ENCODE assay signal across 1 cellular context in the genomic region with DNA sequence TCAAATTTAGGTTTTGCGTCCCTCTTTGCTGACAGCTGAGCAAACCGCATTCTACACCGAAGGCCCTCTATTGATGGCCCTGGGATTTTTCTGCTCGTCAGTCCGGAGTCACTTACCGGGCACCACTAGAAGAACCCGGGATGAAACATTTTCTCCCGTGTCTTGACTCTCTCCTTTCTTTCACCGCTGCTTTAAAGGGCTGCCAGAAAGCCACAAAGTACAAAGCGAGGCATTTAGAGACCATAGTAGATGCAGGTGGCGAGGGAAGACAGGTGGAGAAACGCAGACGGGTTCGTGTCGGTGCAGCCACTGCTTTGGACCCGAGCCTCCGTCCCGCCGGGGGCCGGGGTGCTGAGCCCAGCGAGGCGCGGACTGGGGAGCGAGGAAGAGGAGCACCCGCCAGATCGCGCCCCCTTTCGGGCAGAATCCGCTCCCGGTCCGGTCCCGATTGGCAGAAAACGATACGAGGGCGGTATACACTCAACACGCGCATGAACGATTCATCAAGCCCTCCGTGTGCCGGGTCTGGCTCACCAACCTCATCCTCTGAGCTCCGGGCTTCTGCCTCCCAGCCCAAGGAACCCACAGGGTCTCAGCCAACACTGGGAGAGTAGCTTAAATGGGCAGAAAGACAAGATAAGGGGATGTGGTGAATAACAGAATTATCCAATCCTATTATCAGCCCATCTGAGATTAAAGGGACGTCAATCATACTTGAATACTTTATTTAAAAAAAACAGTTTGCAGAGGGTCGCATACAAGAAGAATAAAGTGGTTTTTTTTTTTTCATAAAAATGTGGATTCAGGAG.
TF ChIP-seq lines count a peak whose summit lies in the region.

No MANE protein-coding gene starts in this region.

TF ChIP-seq in K562, 482 proteins besides CTCF, POLR2A, EP300 and RAD21 (continued from another document and continues in another):
- TF ChIP-seq NR2C1 (IDR thresholded peaks at IDR 0.05) (no peak), NR2C1 (tag; IDR thresholded peaks at IDR 0.05) (no peak), SMAD2 (IDR thresholded peaks at IDR 0.05; ENCODE audit: low read depth, low read length) (no peak), SLC30A9 (CRISPR knock-in tag; IDR thresholded peaks at IDR 0.05) (no peak), ZNF586 (CRISPR knock-in tag; conservative IDR thresholded peaks at IDR 0.05) (no peak), NR2C2 (CRISPR knock-in tag; IDR thresholded peaks at IDR 0.05) (peak; percentile 68; the same call in 1 of the 2 replicates), NR2C2 (tag; IDR thresholded peaks at IDR 0.05) (no peak; the same call in 1 of the 2 replicates), SMARCE1 (IDR thresholded peaks at IDR 0.05) (peak; percentile 76), ZNF165 (CRISPR knock-in tag; IDR thresholded peaks at IDR 0.05; ENCODE audit: borderline replicate concordance) (no peak), RAD51 (IDR thresholded peaks at IDR 0.05; ENCODE audit: borderline replicate concordance, low read depth) (peak; percentile 12; the same call in 1 of the 2 replicates), ZNF589 (CRISPR knock-in tag; IDR thresholded peaks at IDR 0.05; ENCODE audit: low read depth) (no peak), ZBED1 (IDR thresholded peaks at IDR 0.05) (0 out of 2 replicates have a peak, but pooled peaks have one; percentile 48), ZNF644 (tag; IDR thresholded peaks at IDR 0.05; ENCODE audit: low read depth) (no peak), HNRNPL (IDR thresholded peaks at IDR 0.05; ENCODE audit: low read depth, low read length) (0 out of 2 replicates have a peak, but pooled peaks have one; percentile 25), PPARD (CRISPR knock-in tag; IDR thresholded peaks at IDR 0.05) (no peak), RB1 (IDR thresholded peaks at IDR 0.05; ENCODE audit: low read depth) (peak; percentile 99), YY1 (IDR thresholded peaks at IDR 0.05; ENCODE audit: borderline replicate concordance in 1 of 3, control insufficient read depth in 1 of 3, extremely low read depth in 1 of 3, insufficient read depth in 3 of 3, insufficient read length in 1 of 3, insufficient replicate concordance in 2 of 3, low read depth in 1 of 3, low read length in 2 of 3) (peak in 2 of 3 experiments; percentile 54 to 61), PHF21A (IDR thresholded peaks at IDR 0.05; ENCODE audit: borderline replicate concordance, low read depth) (peak; percentile 98), NCOA1 (IDR thresholded peaks at IDR 0.05; ENCODE audit: low read depth) (0 out of 2 replicates have a peak, but pooled peaks have one; percentile 20), DMBX1 (CRISPR knock-in tag; IDR thresholded peaks at IDR 0.05; ENCODE audit: borderline replicate concordance) (no peak), DIDO1 (tag; IDR thresholded peaks at IDR 0.05; ENCODE audit: low read depth) (no peak), U2AF2 (optimal IDR thresholded peaks at IDR 0.05; ENCODE audit: low read depth, low read length) (no peak), TAF15 (IDR thresholded peaks at IDR 0.05; ENCODE audit: low read depth, low read length) (no peak), SMAD3 (CRISPR knock-in tag; conservative IDR thresholded peaks at IDR 0.05) (no peak)
- TF ChIP-seq, protein P1, sequence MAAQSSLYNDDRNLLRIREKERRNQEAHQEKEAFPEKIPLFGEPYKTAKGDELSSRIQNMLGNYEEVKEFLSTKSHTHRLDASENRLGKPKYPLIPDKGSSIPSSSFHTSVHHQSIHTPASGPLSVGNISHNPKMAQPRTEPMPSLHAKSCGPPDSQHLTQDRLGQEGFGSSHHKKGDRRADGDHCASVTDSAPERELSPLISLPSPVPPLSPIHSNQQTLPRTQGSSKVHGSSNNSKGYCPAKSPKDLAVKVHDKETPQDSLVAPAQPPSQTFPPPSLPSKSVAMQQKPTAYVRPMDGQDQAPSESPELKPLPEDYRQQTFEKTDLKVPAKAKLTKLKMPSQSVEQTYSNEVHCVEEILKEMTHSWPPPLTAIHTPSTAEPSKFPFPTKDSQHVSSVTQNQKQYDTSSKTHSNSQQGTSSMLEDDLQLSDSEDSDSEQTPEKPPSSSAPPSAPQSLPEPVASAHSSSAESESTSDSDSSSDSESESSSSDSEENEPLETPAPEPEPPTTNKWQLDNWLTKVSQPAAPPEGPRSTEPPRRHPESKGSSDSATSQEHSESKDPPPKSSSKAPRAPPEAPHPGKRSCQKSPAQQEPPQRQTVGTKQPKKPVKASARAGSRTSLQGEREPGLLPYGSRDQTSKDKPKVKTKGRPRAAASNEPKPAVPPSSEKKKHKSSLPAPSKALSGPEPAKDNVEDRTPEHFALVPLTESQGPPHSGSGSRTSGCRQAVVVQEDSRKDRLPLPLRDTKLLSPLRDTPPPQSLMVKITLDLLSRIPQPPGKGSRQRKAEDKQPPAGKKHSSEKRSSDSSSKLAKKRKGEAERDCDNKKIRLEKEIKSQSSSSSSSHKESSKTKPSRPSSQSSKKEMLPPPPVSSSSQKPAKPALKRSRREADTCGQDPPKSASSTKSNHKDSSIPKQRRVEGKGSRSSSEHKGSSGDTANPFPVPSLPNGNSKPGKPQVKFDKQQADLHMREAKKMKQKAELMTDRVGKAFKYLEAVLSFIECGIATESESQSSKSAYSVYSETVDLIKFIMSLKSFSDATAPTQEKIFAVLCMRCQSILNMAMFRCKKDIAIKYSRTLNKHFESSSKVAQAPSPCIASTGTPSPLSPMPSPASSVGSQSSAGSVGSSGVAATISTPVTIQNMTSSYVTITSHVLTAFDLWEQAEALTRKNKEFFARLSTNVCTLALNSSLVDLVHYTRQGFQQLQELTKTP (IDR thresholded peaks at IDR 0.05; ENCODE audit: low read depth in 1 of 2, partially characterized antibody in 2 of 2), result peak in 1 of 2 experiments; percentile 7
- TF ChIP-seq, protein P2, sequence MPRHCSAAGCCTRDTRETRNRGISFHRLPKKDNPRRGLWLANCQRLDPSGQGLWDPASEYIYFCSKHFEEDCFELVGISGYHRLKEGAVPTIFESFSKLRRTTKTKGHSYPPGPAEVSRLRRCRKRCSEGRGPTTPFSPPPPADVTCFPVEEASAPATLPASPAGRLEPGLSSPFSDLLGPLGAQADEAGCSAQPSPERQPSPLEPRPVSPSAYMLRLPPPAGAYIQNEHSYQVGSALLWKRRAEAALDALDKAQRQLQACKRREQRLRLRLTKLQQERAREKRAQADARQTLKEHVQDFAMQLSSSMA (CRISPR knock-in tag; IDR thresholded peaks at IDR 0.05), result no peak
- TF ChIP-seq, protein P3, sequence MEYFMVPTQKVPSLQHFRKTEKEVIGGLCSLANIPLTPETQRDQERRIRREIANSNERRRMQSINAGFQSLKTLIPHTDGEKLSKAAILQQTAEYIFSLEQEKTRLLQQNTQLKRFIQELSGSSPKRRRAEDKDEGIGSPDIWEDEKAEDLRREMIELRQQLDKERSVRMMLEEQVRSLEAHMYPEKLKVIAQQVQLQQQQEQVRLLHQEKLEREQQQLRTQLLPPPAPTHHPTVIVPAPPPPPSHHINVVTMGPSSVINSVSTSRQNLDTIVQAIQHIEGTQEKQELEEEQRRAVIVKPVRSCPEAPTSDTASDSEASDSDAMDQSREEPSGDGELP (CRISPR knock-in tag; IDR thresholded peaks at IDR 0.05; ENCODE audit: borderline replicate concordance), result no peak; the same call in 1 of the 2 replicates
- TF ChIP-seq, protein P4, sequence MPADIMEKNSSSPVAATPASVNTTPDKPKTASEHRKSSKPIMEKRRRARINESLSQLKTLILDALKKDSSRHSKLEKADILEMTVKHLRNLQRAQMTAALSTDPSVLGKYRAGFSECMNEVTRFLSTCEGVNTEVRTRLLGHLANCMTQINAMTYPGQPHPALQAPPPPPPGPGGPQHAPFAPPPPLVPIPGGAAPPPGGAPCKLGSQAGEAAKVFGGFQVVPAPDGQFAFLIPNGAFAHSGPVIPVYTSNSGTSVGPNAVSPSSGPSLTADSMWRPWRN (IDR thresholded peaks at IDR 0.05; ENCODE audit: low read depth), result no peak
- TF ChIP-seq, protein P5, sequence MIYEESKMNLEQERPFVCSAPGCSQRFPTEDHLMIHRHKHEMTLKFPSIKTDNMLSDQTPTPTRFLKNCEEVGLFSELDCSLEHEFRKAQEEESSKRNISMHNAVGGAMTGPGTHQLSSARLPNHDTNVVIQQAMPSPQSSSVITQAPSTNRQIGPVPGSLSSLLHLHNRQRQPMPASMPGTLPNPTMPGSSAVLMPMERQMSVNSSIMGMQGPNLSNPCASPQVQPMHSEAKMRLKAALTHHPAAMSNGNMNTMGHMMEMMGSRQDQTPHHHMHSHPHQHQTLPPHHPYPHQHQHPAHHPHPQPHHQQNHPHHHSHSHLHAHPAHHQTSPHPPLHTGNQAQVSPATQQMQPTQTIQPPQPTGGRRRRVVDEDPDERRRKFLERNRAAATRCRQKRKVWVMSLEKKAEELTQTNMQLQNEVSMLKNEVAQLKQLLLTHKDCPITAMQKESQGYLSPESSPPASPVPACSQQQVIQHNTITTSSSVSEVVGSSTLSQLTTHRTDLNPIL (CRISPR knock-in tag; IDR thresholded peaks at IDR 0.05), result no peak
- TF ChIP-seq, protein P6, sequence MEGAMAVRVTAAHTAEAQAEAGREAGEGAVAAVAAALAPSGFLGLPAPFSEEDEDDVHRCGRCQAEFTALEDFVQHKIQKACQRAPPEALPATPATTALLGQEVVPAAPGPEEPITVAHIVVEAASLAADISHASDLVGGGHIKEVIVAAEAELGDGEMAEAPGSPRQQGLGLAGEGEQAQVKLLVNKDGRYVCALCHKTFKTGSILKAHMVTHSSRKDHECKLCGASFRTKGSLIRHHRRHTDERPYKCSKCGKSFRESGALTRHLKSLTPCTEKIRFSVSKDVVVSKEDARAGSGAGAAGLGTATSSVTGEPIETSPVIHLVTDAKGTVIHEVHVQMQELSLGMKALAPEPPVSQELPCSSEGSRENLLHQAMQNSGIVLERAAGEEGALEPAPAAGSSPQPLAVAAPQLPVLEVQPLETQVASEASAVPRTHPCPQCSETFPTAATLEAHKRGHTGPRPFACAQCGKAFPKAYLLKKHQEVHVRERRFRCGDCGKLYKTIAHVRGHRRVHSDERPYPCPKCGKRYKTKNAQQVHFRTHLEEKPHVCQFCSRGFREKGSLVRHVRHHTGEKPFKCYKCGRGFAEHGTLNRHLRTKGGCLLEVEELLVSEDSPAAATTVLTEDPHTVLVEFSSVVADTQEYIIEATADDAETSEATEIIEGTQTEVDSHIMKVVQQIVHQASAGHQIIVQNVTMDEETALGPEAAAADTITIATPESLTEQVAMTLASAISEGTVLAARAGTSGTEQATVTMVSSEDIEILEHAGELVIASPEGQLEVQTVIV (CRISPR knock-in tag; IDR thresholded peaks at IDR 0.05; ENCODE audit: borderline replicate concordance), result no peak
- TF ChIP-seq, protein P7, sequence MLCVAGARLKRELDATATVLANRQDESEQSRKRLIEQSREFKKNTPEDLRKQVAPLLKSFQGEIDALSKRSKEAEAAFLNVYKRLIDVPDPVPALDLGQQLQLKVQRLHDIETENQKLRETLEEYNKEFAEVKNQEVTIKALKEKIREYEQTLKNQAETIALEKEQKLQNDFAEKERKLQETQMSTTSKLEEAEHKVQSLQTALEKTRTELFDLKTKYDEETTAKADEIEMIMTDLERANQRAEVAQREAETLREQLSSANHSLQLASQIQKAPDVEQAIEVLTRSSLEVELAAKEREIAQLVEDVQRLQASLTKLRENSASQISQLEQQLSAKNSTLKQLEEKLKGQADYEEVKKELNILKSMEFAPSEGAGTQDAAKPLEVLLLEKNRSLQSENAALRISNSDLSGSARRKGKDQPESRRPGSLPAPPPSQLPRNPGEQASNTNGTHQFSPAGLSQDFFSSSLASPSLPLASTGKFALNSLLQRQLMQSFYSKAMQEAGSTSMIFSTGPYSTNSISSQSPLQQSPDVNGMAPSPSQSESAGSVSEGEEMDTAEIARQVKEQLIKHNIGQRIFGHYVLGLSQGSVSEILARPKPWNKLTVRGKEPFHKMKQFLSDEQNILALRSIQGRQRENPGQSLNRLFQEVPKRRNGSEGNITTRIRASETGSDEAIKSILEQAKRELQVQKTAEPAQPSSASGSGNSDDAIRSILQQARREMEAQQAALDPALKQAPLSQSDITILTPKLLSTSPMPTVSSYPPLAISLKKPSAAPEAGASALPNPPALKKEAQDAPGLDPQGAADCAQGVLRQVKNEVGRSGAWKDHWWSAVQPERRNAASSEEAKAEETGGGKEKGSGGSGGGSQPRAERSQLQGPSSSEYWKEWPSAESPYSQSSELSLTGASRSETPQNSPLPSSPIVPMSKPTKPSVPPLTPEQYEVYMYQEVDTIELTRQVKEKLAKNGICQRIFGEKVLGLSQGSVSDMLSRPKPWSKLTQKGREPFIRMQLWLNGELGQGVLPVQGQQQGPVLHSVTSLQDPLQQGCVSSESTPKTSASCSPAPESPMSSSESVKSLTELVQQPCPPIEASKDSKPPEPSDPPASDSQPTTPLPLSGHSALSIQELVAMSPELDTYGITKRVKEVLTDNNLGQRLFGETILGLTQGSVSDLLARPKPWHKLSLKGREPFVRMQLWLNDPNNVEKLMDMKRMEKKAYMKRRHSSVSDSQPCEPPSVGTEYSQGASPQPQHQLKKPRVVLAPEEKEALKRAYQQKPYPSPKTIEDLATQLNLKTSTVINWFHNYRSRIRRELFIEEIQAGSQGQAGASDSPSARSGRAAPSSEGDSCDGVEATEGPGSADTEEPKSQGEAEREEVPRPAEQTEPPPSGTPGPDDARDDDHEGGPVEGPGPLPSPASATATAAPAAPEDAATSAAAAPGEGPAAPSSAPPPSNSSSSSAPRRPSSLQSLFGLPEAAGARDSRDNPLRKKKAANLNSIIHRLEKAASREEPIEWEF (CRISPR knock-in tag; IDR thresholded peaks at IDR 0.05), result no peak
- TF ChIP-seq, protein P8, sequence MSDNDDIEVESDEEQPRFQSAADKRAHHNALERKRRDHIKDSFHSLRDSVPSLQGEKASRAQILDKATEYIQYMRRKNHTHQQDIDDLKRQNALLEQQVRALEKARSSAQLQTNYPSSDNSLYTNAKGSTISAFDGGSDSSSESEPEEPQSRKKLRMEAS (CRISPR knock-in tag; IDR thresholded peaks at IDR 0.05), result peak; percentile 70
- TF ChIP-seq, protein P9, sequence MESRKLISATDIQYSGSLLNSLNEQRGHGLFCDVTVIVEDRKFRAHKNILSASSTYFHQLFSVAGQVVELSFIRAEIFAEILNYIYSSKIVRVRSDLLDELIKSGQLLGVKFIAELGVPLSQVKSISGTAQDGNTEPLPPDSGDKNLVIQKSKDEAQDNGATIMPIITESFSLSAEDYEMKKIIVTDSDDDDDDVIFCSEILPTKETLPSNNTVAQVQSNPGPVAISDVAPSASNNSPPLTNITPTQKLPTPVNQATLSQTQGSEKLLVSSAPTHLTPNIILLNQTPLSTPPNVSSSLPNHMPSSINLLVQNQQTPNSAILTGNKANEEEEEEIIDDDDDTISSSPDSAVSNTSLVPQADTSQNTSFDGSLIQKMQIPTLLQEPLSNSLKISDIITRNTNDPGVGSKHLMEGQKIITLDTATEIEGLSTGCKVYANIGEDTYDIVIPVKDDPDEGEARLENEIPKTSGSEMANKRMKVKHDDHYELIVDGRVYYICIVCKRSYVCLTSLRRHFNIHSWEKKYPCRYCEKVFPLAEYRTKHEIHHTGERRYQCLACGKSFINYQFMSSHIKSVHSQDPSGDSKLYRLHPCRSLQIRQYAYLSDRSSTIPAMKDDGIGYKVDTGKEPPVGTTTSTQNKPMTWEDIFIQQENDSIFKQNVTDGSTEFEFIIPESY (CRISPR knock-in tag; IDR thresholded peaks at IDR 0.05), result peak; percentile 70
- TF ChIP-seq, protein P10, sequence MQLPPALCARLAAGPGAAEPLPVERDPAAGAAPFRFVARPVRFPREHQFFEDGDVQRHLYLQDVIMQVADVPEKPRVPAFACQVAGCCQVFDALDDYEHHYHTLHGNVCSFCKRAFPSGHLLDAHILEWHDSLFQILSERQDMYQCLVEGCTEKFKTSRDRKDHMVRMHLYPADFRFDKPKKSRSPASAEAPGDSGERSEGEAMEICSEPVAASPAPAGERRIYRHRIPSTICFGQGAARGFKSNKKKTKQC (CRISPR knock-in tag; IDR thresholded peaks at IDR 0.05), result peak; percentile 93; the same call in 1 of the 2 replicates
- TF ChIP-seq, protein P11, sequence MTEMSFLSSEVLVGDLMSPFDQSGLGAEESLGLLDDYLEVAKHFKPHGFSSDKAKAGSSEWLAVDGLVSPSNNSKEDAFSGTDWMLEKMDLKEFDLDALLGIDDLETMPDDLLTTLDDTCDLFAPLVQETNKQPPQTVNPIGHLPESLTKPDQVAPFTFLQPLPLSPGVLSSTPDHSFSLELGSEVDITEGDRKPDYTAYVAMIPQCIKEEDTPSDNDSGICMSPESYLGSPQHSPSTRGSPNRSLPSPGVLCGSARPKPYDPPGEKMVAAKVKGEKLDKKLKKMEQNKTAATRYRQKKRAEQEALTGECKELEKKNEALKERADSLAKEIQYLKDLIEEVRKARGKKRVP (CRISPR knock-in tag; IDR thresholded peaks at IDR 0.05), result no peak
